ENCODE assay signal across 18 cellular contexts in the genomic region with DNA sequence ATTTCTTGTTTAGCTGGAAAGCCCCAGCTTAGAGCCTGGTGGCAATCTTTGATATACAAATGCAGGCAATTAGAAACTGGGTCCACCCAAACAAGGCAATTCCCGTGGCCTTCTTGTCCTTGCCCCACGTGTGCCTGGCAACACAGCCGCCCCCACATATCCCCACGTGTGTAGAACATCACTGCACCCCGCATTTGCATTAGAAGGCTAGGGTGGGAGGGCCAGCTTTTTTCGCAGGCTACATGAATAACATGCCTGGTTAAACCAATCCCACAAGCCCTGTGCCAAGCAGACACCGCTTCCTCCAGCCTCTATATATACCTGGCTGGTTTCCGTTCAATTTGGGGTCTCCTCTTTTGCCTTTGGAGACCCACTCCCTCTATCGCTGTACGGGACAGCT.
"Had no signal": no experiment of that assay in that cellular context is flagged by ENCODE, and none has a peak within 500 bp of the region (broad histone marks: within the 10 kb centered on the region; RNA-seq: fewer than 3 reads in every experiment).

No MANE protein-coding gene starts in this region.

- H3K4me3 Mint-ChIP-seq: mesothelial cell of epicardium had no signal

- ATAC-seq: foreskin keratinocyte, gastroesophageal sphincter, heart left ventricle, left cardiac atrium, left lung, left ventricle myocardium superior, lower lobe of right lung, mucosa of descending colon had no signal

- H3K36me3 ChIP-seq: esophagus muscularis mucosa, gastroesophageal sphincter, heart left ventricle, left lung, lower lobe of right lung had no signal

- H3K9me3 ChIP-seq: esophagus muscularis mucosa, gastroesophageal sphincter, left lung, lower lobe of right lung, mucosa of descending colon had no signal

- H3K36me3 Mint-ChIP-seq: mesothelial cell of epicardium had no signal

- H3K27ac Mint-ChIP-seq: mesothelial cell of epicardium had no signal

- DNase-seq: dermis blood vessel endothelial cell; dorsolateral prefrontal cortex; effector CD4-positive, alpha-beta T cell; effector memory CD4-positive, alpha-beta T cell; foreskin keratinocyte; heart left ventricle; hypothalamus; left cardiac atrium; left lung; left ventricle myocardium superior; lower lobe of right lung; mesenchymal stem cell; mucosa of descending colon had no signal

- H3K27me3 ChIP-seq: dorsolateral prefrontal cortex, esophagus muscularis mucosa, foreskin keratinocyte, gastroesophageal sphincter, heart left ventricle, hepatocyte, left lung had no signal

- H3K4me1 ChIP-seq: esophagus muscularis mucosa, foreskin keratinocyte, gastroesophageal sphincter, left lung had no signal

- H3K27ac ChIP-seq: coronary artery, dorsolateral prefrontal cortex, esophagus muscularis mucosa, foreskin keratinocyte, gastroesophageal sphincter, heart left ventricle, hepatocyte, left lung, lower lobe of right lung had no signal

- H3K4me2 ChIP-seq: hepatocyte had no signal

- H3K4me3 ChIP-seq: coronary artery, dorsolateral prefrontal cortex, esophagus muscularis mucosa, gastroesophageal sphincter, heart left ventricle, hepatocyte, left lung, lower lobe of right lung, mucosa of descending colon had no signal

- H3K4me1 Mint-ChIP-seq: mesothelial cell of epicardium had no signal

- H3K79me2 ChIP-seq: hepatocyte had no signal

- H2AFZ ChIP-seq: hepatocyte had no signal
